Comparison of ENCODE assay signal across 29 cellular contexts in genomic region chr1:40841602-40842001, GRCh38. TPM values are rescaled to one million over a fixed set of nuclear protein-coding genes. Genes with fewer than 3 reads are reported as not detected.
"Had no signal": no experiment of that assay in that cellular context is flagged by ENCODE, and none has a peak within 500 bp of the region (broad histone marks: within the 10 kb centered on the region; RNA-seq: fewer than 3 reads in every experiment).

No MANE protein-coding gene starts in this region.

- H3K27me3 Mint-ChIP-seq: activated CD4-positive, alpha-beta memory T cell treated with anti-CD3 and anti-CD28 coated beads for 36 hours; central memory CD8-positive, alpha-beta T cell; stimulated activated naive CD8-positive, alpha-beta T cell treated with anti-CD3 and anti-CD28 coated beads, Interleukin-15, Interleukin-2, amounts not matched to agents 100 ng/mL and 50 ng/mL, for 24 hours had no signal

- H3K4me3 Mint-ChIP-seq: activated CD4-positive, alpha-beta memory T cell treated with anti-CD3 and anti-CD28 coated beads for 36 hours; activated T-cell treated with anti-CD3 and anti-CD28 coated beads, Interleukin-2, amount 50 U/mL, for 72 hours; central memory CD8-positive, alpha-beta T cell; immature natural killer cell; stimulated activated effector memory CD8-positive, alpha-beta T cell treated with anti-CD3 and anti-CD28 coated beads, Interleukin-12 subunit alpha, Interleukin-12 subunit beta, amount 100 ng/mL, for 72 hours; stimulated activated naive CD8-positive, alpha-beta T cell treated with anti-CD3 and anti-CD28 coated beads, Interleukin-15, Interleukin-2, amounts not matched to agents 100 ng/mL and 50 ng/mL, for 24 hours had no signal

- DNase-seq: activated CD4-positive, alpha-beta memory T cell treated with anti-CD3 and anti-CD28 coated beads for 36 hours; activated CD4-positive, alpha-beta T cell treated with anti-CD3 and anti-CD28 coated beads for 4 hours; activated CD4-positive, CD25-positive, alpha-beta regulatory T cell; activated naive CD4-positive, alpha-beta T cell; activated T-cell treated with anti-CD3 and anti-CD28 coated beads for 4 hours; activated T-cell treated with anti-CD3 and anti-CD28 coated beads, Interleukin-2, amount 50 U/mL, for 72 hours; effector memory CD4-positive, alpha-beta T cell; foreskin fibroblast; heart left ventricle; hypothalamus; immature natural killer cell; kidney; midbrain; pancreas; retina; stimulated activated CD4-positive, alpha-beta T cell treated with anti-CD3 and anti-CD28 coated beads, Interleukin-4, amount 100 ng/mL, for 24 hours; T-helper 1 cell; trophoblast cell had no signal

- ATAC-seq: activated T-cell treated with anti-CD3 and anti-CD28 coated beads, Interleukin-2, amount 50 U/mL, for 72 hours; esophagus mucosa; heart left ventricle; pancreas; sciatic nerve; stimulated activated effector memory CD8-positive, alpha-beta T cell treated with anti-CD3 and anti-CD28 coated beads, Interleukin-12 subunit alpha, Interleukin-12 subunit beta, amount 100 ng/mL, for 72 hours had no signal

- H3K9me3 Mint-ChIP-seq: activated CD4-positive, alpha-beta memory T cell treated with anti-CD3 and anti-CD28 coated beads for 36 hours; central memory CD8-positive, alpha-beta T cell; immature natural killer cell; stimulated activated naive CD8-positive, alpha-beta T cell treated with anti-CD3 and anti-CD28 coated beads, Interleukin-15, Interleukin-2, amounts not matched to agents 100 ng/mL and 50 ng/mL, for 24 hours; T-helper 2 cell treated with Interferon-gamma antibody and Interleukin-4, amounts not matched to agents 5 μg/mL and 100 μg/mL, for 36 hours had no signal

- H3K4me3 ChIP-seq: heart left ventricle, pancreas, prostate gland, skin epidermis, thoracic aorta had no signal

- H3K27ac ChIP-seq: heart left ventricle, pancreas, prostate gland, skin epidermis, thoracic aorta had no signal

- H3K4me1 ChIP-seq: heart left ventricle, pancreas, prostate gland had no signal

- H3K36me3 ChIP-seq: heart left ventricle, pancreas, prostate gland had no signal

- H3K27ac Mint-ChIP-seq: activated CD4-positive, alpha-beta memory T cell treated with anti-CD3 and anti-CD28 coated beads for 36 hours; activated T-cell treated with anti-CD3 and anti-CD28 coated beads, Interleukin-2, amount 50 U/mL, for 72 hours; stimulated activated effector memory CD8-positive, alpha-beta T cell treated with anti-CD3 and anti-CD28 coated beads, Interleukin-12 subunit alpha, Interleukin-12 subunit beta, amount 100 ng/mL, for 72 hours; stimulated activated naive CD8-positive, alpha-beta T cell treated with anti-CD3 and anti-CD28 coated beads, Interleukin-15, Interleukin-2, amounts not matched to agents 100 ng/mL and 50 ng/mL, for 24 hours had no signal

- H3K36me3 Mint-ChIP-seq: activated CD4-positive, alpha-beta memory T cell treated with anti-CD3 and anti-CD28 coated beads for 36 hours had no signal

- H3K9me3 ChIP-seq: pancreas, prostate gland, thoracic aorta had no signal

- H3K27me3 ChIP-seq: heart left ventricle, pancreas had no signal

RNA-seq across cellular contexts. Expression of gene KCNQ4, which starts 58.0 kb away (rescaled TPM):
- total RNA-seq: dermis microvascular lymphatic vessel endothelial cell had no signal
- polyA plus RNA-seq: immature natural killer cell, neural cell had no signal
